1 cellular context compared by ENCODE assay signal in the genomic region with DNA sequence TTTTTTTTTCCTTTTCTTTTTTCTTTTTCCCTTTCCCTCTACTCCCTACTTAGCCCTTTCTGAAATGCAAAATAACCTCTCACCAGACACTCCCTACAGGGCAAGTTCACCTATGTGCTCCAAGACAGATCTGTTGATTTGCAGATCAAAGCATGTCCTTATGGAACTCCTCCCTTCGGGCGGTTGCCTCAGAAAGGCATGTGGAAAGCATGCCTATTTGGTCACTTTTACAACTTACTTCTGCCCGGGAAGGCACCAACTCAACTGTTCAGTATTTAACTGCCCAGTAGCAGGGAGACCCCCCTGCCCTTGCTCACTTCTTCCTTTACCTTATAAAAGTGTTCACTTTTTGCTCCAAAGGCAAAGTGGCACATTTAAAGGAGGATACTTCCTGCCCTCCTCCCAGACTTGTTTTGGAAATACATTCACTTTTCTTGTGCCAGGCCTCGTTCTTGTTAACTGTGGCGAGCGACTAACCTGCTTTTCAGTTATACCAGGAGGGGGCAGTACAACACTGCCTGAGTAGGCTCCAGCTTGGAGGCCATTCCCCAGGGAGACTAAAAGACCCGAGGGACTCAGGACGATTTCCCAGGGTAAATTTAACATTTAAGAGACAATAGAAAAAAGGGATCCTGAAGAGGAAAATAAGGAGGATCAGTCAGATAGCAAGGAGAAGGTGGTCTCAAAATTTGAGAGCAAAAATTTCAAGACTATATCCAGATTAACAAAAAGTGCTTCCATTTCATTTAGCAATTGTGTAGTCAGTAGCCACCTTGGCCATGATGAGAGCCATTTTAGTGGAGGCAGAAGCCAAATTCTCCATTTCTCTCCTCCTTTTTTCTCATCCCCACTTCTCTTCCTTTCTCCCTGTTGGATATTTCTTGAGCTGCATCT.
TF ChIP-seq lines count a peak whose summit lies in the region.

No MANE protein-coding gene starts in this region.

TF ChIP-seq in GM12878, 131 proteins besides CTCF, POLR2A, EP300 and RAD21 (continued from another document and continues in another):
- TF ChIP-seq, protein P1, sequence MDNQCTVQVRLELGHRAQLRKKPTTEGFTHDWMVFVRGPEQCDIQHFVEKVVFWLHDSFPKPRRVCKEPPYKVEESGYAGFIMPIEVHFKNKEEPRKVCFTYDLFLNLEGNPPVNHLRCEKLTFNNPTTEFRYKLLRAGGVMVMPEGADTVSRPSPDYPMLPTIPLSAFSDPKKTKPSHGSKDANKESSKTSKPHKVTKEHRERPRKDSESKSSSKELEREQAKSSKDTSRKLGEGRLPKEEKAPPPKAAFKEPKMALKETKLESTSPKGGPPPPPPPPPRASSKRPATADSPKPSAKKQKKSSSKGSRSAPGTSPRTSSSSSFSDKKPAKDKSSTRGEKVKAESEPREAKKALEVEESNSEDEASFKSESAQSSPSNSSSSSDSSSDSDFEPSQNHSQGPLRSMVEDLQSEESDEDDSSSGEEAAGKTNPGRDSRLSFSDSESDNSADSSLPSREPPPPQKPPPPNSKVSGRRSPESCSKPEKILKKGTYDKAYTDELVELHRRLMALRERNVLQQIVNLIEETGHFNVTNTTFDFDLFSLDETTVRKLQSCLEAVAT (IDR thresholded peaks at IDR 0.05) = peak; percentile 54; the same call in 1 of the 2 replicates
- TF ChIP-seq ESRRA (IDR thresholded peaks at IDR 0.05; ENCODE audit: low read length) = no peak; the same call in 1 of the 2 replicates
- TF ChIP-seq, protein P2, sequence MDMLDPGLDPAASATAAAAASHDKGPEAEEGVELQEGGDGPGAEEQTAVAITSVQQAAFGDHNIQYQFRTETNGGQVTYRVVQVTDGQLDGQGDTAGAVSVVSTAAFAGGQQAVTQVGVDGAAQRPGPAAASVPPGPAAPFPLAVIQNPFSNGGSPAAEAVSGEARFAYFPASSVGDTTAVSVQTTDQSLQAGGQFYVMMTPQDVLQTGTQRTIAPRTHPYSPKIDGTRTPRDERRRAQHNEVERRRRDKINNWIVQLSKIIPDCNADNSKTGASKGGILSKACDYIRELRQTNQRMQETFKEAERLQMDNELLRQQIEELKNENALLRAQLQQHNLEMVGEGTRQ (IDR thresholded peaks at IDR 0.05; ENCODE audit: borderline replicate concordance, low read depth, low read length) = no peak
- TF ChIP-seq HDAC6 (IDR thresholded peaks at IDR 0.05; ENCODE audit: unreplicated experiment) = no peak
- TF ChIP-seq CHD1 (IDR thresholded peaks at IDR 0.05; ENCODE audit: low read depth, low read length) = no peak
- TF ChIP-seq IRF4 (IDR thresholded peaks at IDR 0.05; ENCODE audit: low read depth, low read length) = peak; percentile 74
- TF ChIP-seq ETV6 (conservative IDR thresholded peaks at IDR 0.05 in 1 of 2, IDR thresholded peaks at IDR 0.05 in 1 of 2; ENCODE audit: borderline replicate concordance in 1 of 2, low read depth in 1 of 2) = no peak
- TF ChIP-seq MTA3 (IDR thresholded peaks at IDR 0.05; ENCODE audit: borderline replicate concordance, low read length) = no peak
- no peak for TF ChIP-seq TARDBP (IDR thresholded peaks at IDR 0.05; ENCODE audit: borderline replicate concordance)
- TF ChIP-seq, protein P3, sequence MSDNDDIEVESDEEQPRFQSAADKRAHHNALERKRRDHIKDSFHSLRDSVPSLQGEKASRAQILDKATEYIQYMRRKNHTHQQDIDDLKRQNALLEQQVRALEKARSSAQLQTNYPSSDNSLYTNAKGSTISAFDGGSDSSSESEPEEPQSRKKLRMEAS (IDR thresholded peaks at IDR 0.05; ENCODE audit: low read depth, low read length) = no peak
- TF ChIP-seq, protein P4, sequence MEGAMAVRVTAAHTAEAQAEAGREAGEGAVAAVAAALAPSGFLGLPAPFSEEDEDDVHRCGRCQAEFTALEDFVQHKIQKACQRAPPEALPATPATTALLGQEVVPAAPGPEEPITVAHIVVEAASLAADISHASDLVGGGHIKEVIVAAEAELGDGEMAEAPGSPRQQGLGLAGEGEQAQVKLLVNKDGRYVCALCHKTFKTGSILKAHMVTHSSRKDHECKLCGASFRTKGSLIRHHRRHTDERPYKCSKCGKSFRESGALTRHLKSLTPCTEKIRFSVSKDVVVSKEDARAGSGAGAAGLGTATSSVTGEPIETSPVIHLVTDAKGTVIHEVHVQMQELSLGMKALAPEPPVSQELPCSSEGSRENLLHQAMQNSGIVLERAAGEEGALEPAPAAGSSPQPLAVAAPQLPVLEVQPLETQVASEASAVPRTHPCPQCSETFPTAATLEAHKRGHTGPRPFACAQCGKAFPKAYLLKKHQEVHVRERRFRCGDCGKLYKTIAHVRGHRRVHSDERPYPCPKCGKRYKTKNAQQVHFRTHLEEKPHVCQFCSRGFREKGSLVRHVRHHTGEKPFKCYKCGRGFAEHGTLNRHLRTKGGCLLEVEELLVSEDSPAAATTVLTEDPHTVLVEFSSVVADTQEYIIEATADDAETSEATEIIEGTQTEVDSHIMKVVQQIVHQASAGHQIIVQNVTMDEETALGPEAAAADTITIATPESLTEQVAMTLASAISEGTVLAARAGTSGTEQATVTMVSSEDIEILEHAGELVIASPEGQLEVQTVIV (IDR thresholded peaks at IDR 0.05; ENCODE audit: borderline replicate concordance, partially characterized antibody) = no peak
- no peak for TF ChIP-seq RBBP5 (conservative IDR thresholded peaks at IDR 0.05)
- TF ChIP-seq SUZ12 (IDR thresholded peaks at IDR 0.05; ENCODE audit: unreplicated experiment) = no peak
- peak in 1 of 2 experiments; percentile 40; a peak in 2 of 4 replicates for TF ChIP-seq BHLHE40 (IDR thresholded peaks at IDR 0.05; ENCODE audit: borderline replicate concordance in 1 of 2, low read depth in 2 of 2, low read length in 1 of 2)
- TF ChIP-seq KLF5 (IDR thresholded peaks at IDR 0.05; ENCODE audit: partially characterized antibody) = peak; percentile 39
- TF ChIP-seq EED (IDR thresholded peaks at IDR 0.05; ENCODE audit: low read depth) = peak; percentile 83
- TF ChIP-seq, protein P5, sequence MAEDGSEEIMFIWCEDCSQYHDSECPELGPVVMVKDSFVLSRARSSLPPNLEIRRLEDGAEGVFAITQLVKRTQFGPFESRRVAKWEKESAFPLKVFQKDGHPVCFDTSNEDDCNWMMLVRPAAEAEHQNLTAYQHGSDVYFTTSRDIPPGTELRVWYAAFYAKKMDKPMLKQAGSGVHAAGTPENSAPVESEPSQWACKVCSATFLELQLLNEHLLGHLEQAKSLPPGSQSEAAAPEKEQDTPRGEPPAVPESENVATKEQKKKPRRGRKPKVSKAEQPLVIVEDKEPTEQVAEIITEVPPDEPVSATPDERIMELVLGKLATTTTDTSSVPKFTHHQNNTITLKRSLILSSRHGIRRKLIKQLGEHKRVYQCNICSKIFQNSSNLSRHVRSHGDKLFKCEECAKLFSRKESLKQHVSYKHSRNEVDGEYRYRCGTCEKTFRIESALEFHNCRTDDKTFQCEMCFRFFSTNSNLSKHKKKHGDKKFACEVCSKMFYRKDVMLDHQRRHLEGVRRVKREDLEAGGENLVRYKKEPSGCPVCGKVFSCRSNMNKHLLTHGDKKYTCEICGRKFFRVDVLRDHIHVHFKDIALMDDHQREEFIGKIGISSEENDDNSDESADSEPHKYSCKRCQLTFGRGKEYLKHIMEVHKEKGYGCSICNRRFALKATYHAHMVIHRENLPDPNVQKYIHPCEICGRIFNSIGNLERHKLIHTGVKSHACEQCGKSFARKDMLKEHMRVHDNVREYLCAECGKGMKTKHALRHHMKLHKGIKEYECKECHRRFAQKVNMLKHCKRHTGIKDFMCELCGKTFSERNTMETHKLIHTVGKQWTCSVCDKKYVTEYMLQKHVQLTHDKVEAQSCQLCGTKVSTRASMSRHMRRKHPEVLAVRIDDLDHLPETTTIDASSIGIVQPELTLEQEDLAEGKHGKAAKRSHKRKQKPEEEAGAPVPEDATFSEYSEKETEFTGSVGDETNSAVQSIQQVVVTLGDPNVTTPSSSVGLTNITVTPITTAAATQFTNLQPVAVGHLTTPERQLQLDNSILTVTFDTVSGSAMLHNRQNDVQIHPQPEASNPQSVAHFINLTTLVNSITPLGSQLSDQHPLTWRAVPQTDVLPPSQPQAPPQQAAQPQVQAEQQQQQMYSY (CRISPR knock-in tag; IDR thresholded peaks at IDR 0.05) = peak; percentile 69
- TF ChIP-seq CHD2 (IDR thresholded peaks at IDR 0.05; ENCODE audit: borderline replicate concordance, low read depth, low read length) = no peak
- TF ChIP-seq, protein P6, sequence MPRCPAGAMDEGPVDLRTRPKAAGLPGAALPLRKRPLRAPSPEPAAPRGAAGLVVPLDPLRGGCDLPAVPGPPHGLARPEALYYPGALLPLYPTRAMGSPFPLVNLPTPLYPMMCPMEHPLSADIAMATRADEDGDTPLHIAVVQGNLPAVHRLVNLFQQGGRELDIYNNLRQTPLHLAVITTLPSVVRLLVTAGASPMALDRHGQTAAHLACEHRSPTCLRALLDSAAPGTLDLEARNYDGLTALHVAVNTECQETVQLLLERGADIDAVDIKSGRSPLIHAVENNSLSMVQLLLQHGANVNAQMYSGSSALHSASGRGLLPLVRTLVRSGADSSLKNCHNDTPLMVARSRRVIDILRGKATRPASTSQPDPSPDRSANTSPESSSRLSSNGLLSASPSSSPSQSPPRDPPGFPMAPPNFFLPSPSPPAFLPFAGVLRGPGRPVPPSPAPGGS (IDR thresholded peaks at IDR 0.05; ENCODE audit: borderline replicate concordance, insufficient read depth, low read depth, low read length, poor library complexity, severe bottlenecking) = peak; percentile 100
- TF ChIP-seq TBL1XR1 (IDR thresholded peaks at IDR 0.05; ENCODE audit: low read depth, low read length) = peak; percentile 46; the same call in 1 of the 2 replicates
- no peak for TF ChIP-seq EGR1 (IDR thresholded peaks at IDR 0.05; ENCODE audit: borderline replicate concordance in 1 of 2, low read depth in 2 of 2, low read length in 2 of 2)
- TF ChIP-seq SREBF1 (IDR thresholded peaks at IDR 0.05; ENCODE audit: low read length) = no peak
- TF ChIP-seq, protein P7, sequence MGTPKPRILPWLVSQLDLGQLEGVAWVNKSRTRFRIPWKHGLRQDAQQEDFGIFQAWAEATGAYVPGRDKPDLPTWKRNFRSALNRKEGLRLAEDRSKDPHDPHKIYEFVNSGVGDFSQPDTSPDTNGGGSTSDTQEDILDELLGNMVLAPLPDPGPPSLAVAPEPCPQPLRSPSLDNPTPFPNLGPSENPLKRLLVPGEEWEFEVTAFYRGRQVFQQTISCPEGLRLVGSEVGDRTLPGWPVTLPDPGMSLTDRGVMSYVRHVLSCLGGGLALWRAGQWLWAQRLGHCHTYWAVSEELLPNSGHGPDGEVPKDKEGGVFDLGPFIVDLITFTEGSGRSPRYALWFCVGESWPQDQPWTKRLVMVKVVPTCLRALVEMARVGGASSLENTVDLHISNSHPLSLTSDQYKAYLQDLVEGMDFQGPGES (IDR thresholded peaks at IDR 0.05) = no peak
- no peak for TF ChIP-seq RFX5 (IDR thresholded peaks at IDR 0.05; ENCODE audit: low read depth, low read length)
- TF ChIP-seq FOS (IDR thresholded peaks at IDR 0.05; ENCODE audit: borderline replicate concordance, extremely low read depth, insufficient read length) = no peak
- no peak for TF ChIP-seq ASH2L (IDR thresholded peaks at IDR 0.05; ENCODE audit: borderline replicate concordance, low read depth)
- no peak for TF ChIP-seq POLR2AphosphoS2 (IDR thresholded peaks at IDR 0.05; ENCODE audit: low read depth, low read length)
- no peak for TF ChIP-seq RELA (IDR thresholded peaks at IDR 0.05; ENCODE audit: borderline replicate concordance, partially characterized antibody)
- TF ChIP-seq MYC (IDR thresholded peaks at IDR 0.05; ENCODE audit: insufficient read depth, insufficient read length, insufficient replicate concordance, low read length, severe bottlenecking) = no peak
- TF ChIP-seq ZNF274 (IDR thresholded peaks at IDR 0.05; ENCODE audit: insufficient read depth, insufficient read length) = no peak
- no peak for TF ChIP-seq POLR2AphosphoS5 (IDR thresholded peaks at IDR 0.05; ENCODE audit: low read length)
- TF ChIP-seq ZNF384 (IDR thresholded peaks at IDR 0.05; ENCODE audit: borderline replicate concordance, low read depth, low read length) = peak; percentile 29; the same call in 1 of the 2 replicates
- 0 out of 2 replicates have a peak, but pooled peaks have one; percentile 66 for TF ChIP-seq CBX5 (IDR thresholded peaks at IDR 0.05; ENCODE audit: low read depth)
- no peak for TF ChIP-seq ZNF622 (IDR thresholded peaks at IDR 0.05)
- TF ChIP-seq, protein P8, sequence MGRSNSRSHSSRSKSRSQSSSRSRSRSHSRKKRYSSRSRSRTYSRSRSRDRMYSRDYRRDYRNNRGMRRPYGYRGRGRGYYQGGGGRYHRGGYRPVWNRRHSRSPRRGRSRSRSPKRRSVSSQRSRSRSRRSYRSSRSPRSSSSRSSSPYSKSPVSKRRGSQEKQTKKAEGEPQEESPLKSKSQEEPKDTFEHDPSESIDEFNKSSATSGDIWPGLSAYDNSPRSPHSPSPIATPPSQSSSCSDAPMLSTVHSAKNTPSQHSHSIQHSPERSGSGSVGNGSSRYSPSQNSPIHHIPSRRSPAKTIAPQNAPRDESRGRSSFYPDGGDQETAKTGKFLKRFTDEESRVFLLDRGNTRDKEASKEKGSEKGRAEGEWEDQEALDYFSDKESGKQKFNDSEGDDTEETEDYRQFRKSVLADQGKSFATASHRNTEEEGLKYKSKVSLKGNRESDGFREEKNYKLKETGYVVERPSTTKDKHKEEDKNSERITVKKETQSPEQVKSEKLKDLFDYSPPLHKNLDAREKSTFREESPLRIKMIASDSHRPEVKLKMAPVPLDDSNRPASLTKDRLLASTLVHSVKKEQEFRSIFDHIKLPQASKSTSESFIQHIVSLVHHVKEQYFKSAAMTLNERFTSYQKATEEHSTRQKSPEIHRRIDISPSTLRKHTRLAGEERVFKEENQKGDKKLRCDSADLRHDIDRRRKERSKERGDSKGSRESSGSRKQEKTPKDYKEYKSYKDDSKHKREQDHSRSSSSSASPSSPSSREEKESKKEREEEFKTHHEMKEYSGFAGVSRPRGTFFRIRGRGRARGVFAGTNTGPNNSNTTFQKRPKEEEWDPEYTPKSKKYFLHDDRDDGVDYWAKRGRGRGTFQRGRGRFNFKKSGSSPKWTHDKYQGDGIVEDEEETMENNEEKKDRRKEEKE (IDR thresholded peaks at IDR 0.05) = no peak
- TF ChIP-seq ZNF217 (IDR thresholded peaks at IDR 0.05) = no peak
- TF ChIP-seq, protein P9, sequence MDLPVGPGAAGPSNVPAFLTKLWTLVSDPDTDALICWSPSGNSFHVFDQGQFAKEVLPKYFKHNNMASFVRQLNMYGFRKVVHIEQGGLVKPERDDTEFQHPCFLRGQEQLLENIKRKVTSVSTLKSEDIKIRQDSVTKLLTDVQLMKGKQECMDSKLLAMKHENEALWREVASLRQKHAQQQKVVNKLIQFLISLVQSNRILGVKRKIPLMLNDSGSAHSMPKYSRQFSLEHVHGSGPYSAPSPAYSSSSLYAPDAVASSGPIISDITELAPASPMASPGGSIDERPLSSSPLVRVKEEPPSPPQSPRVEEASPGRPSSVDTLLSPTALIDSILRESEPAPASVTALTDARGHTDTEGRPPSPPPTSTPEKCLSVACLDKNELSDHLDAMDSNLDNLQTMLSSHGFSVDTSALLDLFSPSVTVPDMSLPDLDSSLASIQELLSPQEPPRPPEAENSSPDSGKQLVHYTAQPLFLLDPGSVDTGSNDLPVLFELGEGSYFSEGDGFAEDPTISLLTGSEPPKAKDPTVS (IDR thresholded peaks at IDR 0.05; ENCODE audit: low read depth, low read length) = no peak
- TF ChIP-seq, protein P10, sequence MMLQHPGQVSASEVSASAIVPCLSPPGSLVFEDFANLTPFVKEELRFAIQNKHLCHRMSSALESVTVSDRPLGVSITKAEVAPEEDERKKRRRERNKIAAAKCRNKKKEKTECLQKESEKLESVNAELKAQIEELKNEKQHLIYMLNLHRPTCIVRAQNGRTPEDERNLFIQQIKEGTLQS (IDR thresholded peaks at IDR 0.05; ENCODE audit: borderline replicate concordance, extremely low read depth, low read depth, low read length) = no peak
- TF ChIP-seq RAD51 (IDR thresholded peaks at IDR 0.05) = 0 out of 2 replicates have a peak, but pooled peaks have one; percentile 8
- peak; percentile 100 for TF ChIP-seq MEF2B (IDR thresholded peaks at IDR 0.05; ENCODE audit: partially characterized antibody, poor library complexity, severe bottlenecking)
- TF ChIP-seq NR2F1 (conservative IDR thresholded peaks at IDR 0.05) = no peak
- no peak for TF ChIP-seq SIN3A (IDR thresholded peaks at IDR 0.05; ENCODE audit: low read depth, low read length)
- TF ChIP-seq SMARCA5 (IDR thresholded peaks at IDR 0.05) = 0 out of 2 replicates have a peak, but pooled peaks have one; percentile 26
